17 cellular contexts compared by ENCODE assay signal in genomic region chr10:62742447-62743105, GRCh38.
A peak's percentile ranks its signal among the peaks of the same experiment; 100 is the strongest.
DNase-seq lines count a peak whose midpoint lies in the region; ATAC-seq and TF ChIP-seq lines count a peak whose summit lies in the region.
"Had no signal": no experiment of that assay in that cellular context is flagged by ENCODE, and none has a peak within 500 bp of the region (broad histone marks: within the 10 kb centered on the region; RNA-seq: fewer than 3 reads in every experiment).

No MANE protein-coding gene starts in this region.

- H3K4me1 ChIP-seq in left lung (peaks cover 0 to 19% of the 10 kb centered on the region in 2 donors), tibial artery (no peaks in the 10 kb centered on the region)
- H3K4me1 ChIP-seq: parathyroid adenoma had no signal

- no peak for TF ChIP-seq CTCF in left lung (IDR thresholded peaks at IDR 0.05)
- no peak for TF ChIP-seq CTCF in tibial artery (IDR thresholded peaks at IDR 0.05)
- TF ChIP-seq CTCF in RWPE1 (conservative IDR thresholded peaks at IDR 0.05; ENCODE audit: low read depth) = no peak

- H3K9me3 ChIP-seq in left lung = no peaks in the 10 kb centered on the region
- H3K9me3 ChIP-seq in tibial artery = no peaks in the 10 kb centered on the region
- H3K9me3 ChIP-seq: heart left ventricle, spleen had no signal

- H3K27me3 ChIP-seq in left lung = no peaks in the 10 kb centered on the region
- H3K27me3 ChIP-seq in tibial artery = no peaks in the 10 kb centered on the region
- H3K27me3 ChIP-seq: heart left ventricle, spleen had no signal

- no peaks in the 10 kb centered on the region for H3K36me3 Mint-ChIP-seq in activated CD8-positive, alpha-beta memory T cell treated with anti-CD3 and anti-CD28 coated beads, Interleukin-2, amount 10 ng/mL, durations not matched to agents 7 days and 5 days

- POLR2A ChIA-PET in RWPE1 (lab: Yijun Ruan, JAX; ENCODE audit: low non-redundant PET) = no interaction called here

- H3K27ac ChIP-seq in left lung = peak overlapping the region in 1 of 2 donors; percentile 30
- H3K27ac ChIP-seq in tibial artery = no peak overlapping the region
- H3K27ac ChIP-seq in RWPE1 = no peak overlapping the region
- H3K27ac ChIP-seq: parathyroid adenoma had no signal

- H3K27ac Mint-ChIP-seq in activated CD8-positive, alpha-beta memory T cell treated with anti-CD3 and anti-CD28 coated beads, Interleukin-2, amount 10 ng/mL, durations not matched to agents 7 days and 5 days = no peak overlapping the region

- no peaks in the 10 kb centered on the region for H3K27me3 Mint-ChIP-seq in activated CD8-positive, alpha-beta memory T cell treated with anti-CD3 and anti-CD28 coated beads, Interleukin-2, amount 10 ng/mL, durations not matched to agents 7 days and 5 days

- DNase-seq in CD1c-positive myeloid dendritic cell (ENCODE audit: extremely low spot score) (peak; percentile 95), OCI-M1 (lab: John Stamatoyannopoulos, UW) (peak; percentile 84), left lung (no peak), tibial artery (no peak), COR-L47 (lab: John Stamatoyannopoulos, UW) (no peak), RWPE1 (ENCODE audit: low spot score) (no peak)
- DNase-seq in activated CD8-positive, alpha-beta memory T cell treated with anti-CD3 and anti-CD28 coated beads, Interleukin-2, amount 10 ng/mL, durations not matched to agents 7 days and 5 days = no peak
- DNase-seq: amniotic stem cell, cerebellar nuclear complex, DMS53, heart left ventricle, kidney glomerular epithelial cell, NCI-H1092 treated with DMSO at 0.1 percent for 48 hours, spleen had no signal

- ATAC-seq in HG02885 (IDR thresholded peaks at IDR 0.05; ENCODE audit: poor library complexity, unreplicated experiment) (peak; percentile 44), left lung (peak; percentile 47)
- ATAC-seq in activated CD8-positive, alpha-beta memory T cell treated with anti-CD3 and anti-CD28 coated beads, Interleukin-2, amount 10 ng/mL, durations not matched to agents 7 days and 5 days = no peak
- ATAC-seq: activated CD4-positive, CD25-positive, alpha-beta regulatory T cell treated with anti-CD3 and anti-CD28 coated beads, Interleukin-2, amount 50 U/mL, for 24 hours had no signal

- intact Hi-C loops in left lung (cut with DNase I) = no loop called here
- intact Hi-C loops in tibial artery (cut with DNase I; ENCODE audit: low total_unique reads) = no loop called here

- H3K4me3 ChIP-seq in left lung (no peak overlapping the region), tibial artery (no peak overlapping the region)
- H3K4me3 ChIP-seq: heart left ventricle, spleen had no signal

- no peak overlapping the region for H3K4me3 Mint-ChIP-seq in activated CD8-positive, alpha-beta memory T cell treated with anti-CD3 and anti-CD28 coated beads, Interleukin-2, amount 10 ng/mL, durations not matched to agents 7 days and 5 days

- H3K36me3 ChIP-seq in left lung = no peaks in the 10 kb centered on the region
- no peaks in the 10 kb centered on the region for H3K36me3 ChIP-seq in tibial artery
- H3K36me3 ChIP-seq: heart left ventricle, spleen had no signal

- no peaks in the 10 kb centered on the region for H3K9me3 Mint-ChIP-seq in activated CD8-positive, alpha-beta memory T cell treated with anti-CD3 and anti-CD28 coated beads, Interleukin-2, amount 10 ng/mL, durations not matched to agents 7 days and 5 days (ENCODE audit: low read depth)

- CTCF ChIA-PET in activated CD8-positive, alpha-beta memory T cell treated with anti-CD3 and anti-CD28 coated beads, Interleukin-2, amount 10 ng/mL, durations not matched to agents 7 days and 5 days (lab: Charles Lee) = no interaction called here
- CTCF ChIA-PET in RWPE1 (lab: Yijun Ruan, JAX) = no interaction called here

- H3K4me1 Mint-ChIP-seq in activated CD8-positive, alpha-beta memory T cell treated with anti-CD3 and anti-CD28 coated beads, Interleukin-2, amount 10 ng/mL, durations not matched to agents 7 days and 5 days = peaks cover 5% of the 10 kb centered on the region

Comparison
In these comparisons a context has a peak if more than half of its experiments do, and no peak if none do; other contexts are left out.
1. DNase-seq: peak in CD1c-positive myeloid dendritic cell (single experiment) and OCI-M1 (single experiment); none in left lung (0 of 2), tibial artery (0 of 2), COR-L47 (single experiment), activated CD8-positive, alpha-beta memory T cell treated with anti-CD3 and anti-CD28 coated beads, Interleukin-2, amount 10 ng/mL, durations not matched to agents 7 days and 5 days (single experiment) and RWPE1 (single experiment).